10 cellular contexts compared by ENCODE assay signal in the genomic region with DNA sequence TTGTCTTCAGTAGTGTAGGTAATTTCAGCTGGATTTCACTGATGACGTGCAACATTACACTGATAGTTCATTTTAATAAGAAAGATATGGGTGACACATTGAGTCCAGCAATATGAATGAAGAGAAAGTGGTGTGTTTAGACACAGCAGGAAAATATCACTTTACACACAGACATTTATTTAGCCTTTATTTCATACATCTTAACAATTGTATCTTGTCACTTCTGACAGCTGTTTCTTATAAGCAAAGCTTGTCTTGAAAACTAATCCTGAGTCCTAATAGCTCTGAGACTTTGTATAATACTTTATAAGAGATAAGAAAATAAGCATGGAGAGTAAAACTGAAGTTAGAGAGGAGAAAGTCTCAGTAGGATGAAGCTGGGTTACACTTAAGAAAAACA.
"Had no signal": no experiment of that assay in that cellular context is flagged by ENCODE, and none has a peak within 500 bp of the region (broad histone marks: within the 10 kb centered on the region; RNA-seq: fewer than 3 reads in every experiment).

No MANE protein-coding gene starts in this region.

- FAIRE-seq: HTR-8/SVneo, K562 had no signal

- ATAC-seq: HCT116, K562 had no signal

- H3K36me3 ChIP-seq: HAP-1 had no signal

- H2AFZ ChIP-seq: GM23248 had no signal

- H3K9ac ChIP-seq: GM23248 had no signal

- DNase-seq: GM23248, GOT3, H7, HFFc6, IMR-90, KG1 had no signal

- H3K27ac ChIP-seq: GM23248 had no signal

- H3K9me3 ChIP-seq: HAP-1 had no signal

- H3K4me1 ChIP-seq: HAP-1 had no signal

- H3K4me3 ChIP-seq: GM23248, HAP-1, K562 had no signal
